8 cellular contexts compared by ENCODE assay signal in the genomic region with DNA sequence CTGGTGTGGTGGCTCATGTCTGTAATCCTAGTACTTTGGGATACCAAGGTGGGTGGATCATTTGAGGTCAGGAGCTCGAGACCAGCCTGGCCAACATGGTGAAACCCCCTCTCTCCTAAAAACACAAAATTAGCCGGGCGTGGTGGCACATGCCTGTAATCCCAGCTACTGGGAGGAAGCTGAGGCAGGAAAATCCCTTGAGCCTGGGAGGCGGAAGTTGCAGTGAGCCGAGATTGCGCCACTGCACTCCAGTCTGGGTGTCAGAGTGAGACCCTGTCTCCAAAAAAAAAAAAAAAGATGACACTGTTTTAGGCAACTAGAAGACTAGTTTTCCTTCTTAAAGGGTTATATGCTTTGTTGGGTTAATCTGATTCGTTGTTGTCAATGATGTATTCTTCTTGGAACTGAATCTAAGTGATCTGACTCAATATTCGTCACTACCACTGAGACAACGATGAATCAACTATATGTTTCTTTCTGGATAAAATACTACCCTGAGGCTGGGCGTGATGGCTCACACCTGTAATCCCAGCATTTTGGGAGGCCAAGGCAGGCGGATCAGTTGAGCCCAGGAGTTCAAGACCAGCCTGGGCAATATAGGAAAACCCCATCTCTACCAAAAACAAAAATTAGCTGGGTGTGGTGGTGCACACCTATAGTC. TPM values are rescaled to one million over a fixed set of nuclear protein-coding genes. Genes with fewer than 3 reads are reported as not detected.
DNase-seq lines count a peak whose midpoint lies in the region; ATAC-seq, FAIRE-seq and TF ChIP-seq lines count a peak whose summit lies in the region.
"Not testable (repeated sequence)": the region's sequence is repeated elsewhere in the genome, so short reads cannot be mapped to it uniquely, and the experiment has no call there.

No MANE protein-coding gene starts in this region.

- TF ChIP-seq CTCF in GM23338 (conservative IDR thresholded peaks at IDR 0.05; ENCODE audit: low read depth in 2 of 2); bronchial epithelial cell (IDR thresholded peaks at IDR 0.05; ENCODE audit: insufficient read depth, low read length, severe bottlenecking); fibroblast of lung (conservative IDR thresholded peaks at IDR 0.05 in 1 of 2, IDR thresholded peaks at IDR 0.05 in 1 of 2; ENCODE audit: low read depth in 1 of 2, low read length in 2 of 2): not testable (repeated sequence)

- H4K12ac ChIP-seq in trophoblast cell (ENCODE audit: low read depth, low read length), result not testable (repeated sequence)

- H3K4ac ChIP-seq in trophoblast cell (ENCODE audit: low read depth, low read length), result peak overlapping the region; percentile 4

- H3K36me3 Mint-ChIP-seq in GM23338 (ENCODE audit: low read depth), result peaks cover 54% of the 10 kb centered on the region
- peaks cover 50% of the 10 kb centered on the region for H3K36me3 Mint-ChIP-seq in activated naive CD4-positive, alpha-beta T cell treated with anti-CD3 and anti-CD28 coated beads for 36 hours (ENCODE audit: low read depth)

- not testable (repeated sequence) for H4K91ac ChIP-seq in trophoblast cell (ENCODE audit: low read depth, low read length)

- H3K27ac ChIP-seq in GM23338 (ENCODE audit: low read depth), result peak overlapping the region; percentile 68; the same call in 1 of the 2 replicates
- H3K27ac ChIP-seq in fibroblast of lung (ENCODE audit: insufficient read depth, low read length); trophoblast cell (ENCODE audit: low read depth, low read length): not testable (repeated sequence)

- H2BK5ac ChIP-seq in trophoblast cell (ENCODE audit: low read depth, low read length, poor library complexity), result not testable (repeated sequence)

- peaks cover 20% of the 10 kb centered on the region for H3K4me1 ChIP-seq in GM23338 (ENCODE audit: insufficient read depth)
- H3K4me1 ChIP-seq in fibroblast of lung (ENCODE audit: control insufficient read depth, extremely low read depth, insufficient read depth, low read length); trophoblast cell (ENCODE audit: control insufficient read depth in 1 of 2, insufficient read depth in 2 of 2, low read length in 2 of 2): not testable (repeated sequence)

- not testable (repeated sequence) for H3K4me3 Mint-ChIP-seq in GM23338
- H3K4me3 Mint-ChIP-seq in activated naive CD4-positive, alpha-beta T cell treated with anti-CD3 and anti-CD28 coated beads for 36 hours, result peak overlapping the region; percentile 46

- H4K20me1 ChIP-seq in GM23338 (replicated peaks; ENCODE audit: insufficient read depth), result peaks cover 93% of the 10 kb centered on the region
- not testable (repeated sequence) for H4K20me1 ChIP-seq in fibroblast of lung (ENCODE audit: control insufficient read depth, extremely low read depth, insufficient read depth, low read length)

- not testable (repeated sequence) for H3K27me3 ChIP-seq in GM23338 (ENCODE audit: insufficient read depth); bronchial epithelial cell (ENCODE audit: control insufficient read depth, insufficient read depth, low read length); fibroblast of lung (ENCODE audit: control insufficient read depth, insufficient read depth, low read length); trophoblast cell (ENCODE audit: insufficient read depth, low read length)

- H3K4me1 Mint-ChIP-seq in GM23338, result not testable (repeated sequence)
- H3K4me1 Mint-ChIP-seq in activated naive CD4-positive, alpha-beta T cell treated with anti-CD3 and anti-CD28 coated beads for 36 hours (ENCODE audit: low read depth), result peaks cover 66% of the 10 kb centered on the region

- not testable (repeated sequence) for H3K23ac ChIP-seq in trophoblast cell (ENCODE audit: low read length)

- H3F3A ChIP-seq in GM23338 (replicated peaks; ENCODE audit: low read depth), result peaks cover 38% of the 10 kb centered on the region

- not testable (repeated sequence) for H3K79me1 ChIP-seq in trophoblast cell (ENCODE audit: low read length)

- H3K4me3 ChIP-seq in GM23338; bronchial epithelial cell (ENCODE audit: low read depth, low read length); fibroblast of lung (replicated peaks in 1 of 4; ENCODE audit: control extremely low read depth in 1 of 4, insufficient read depth in 1 of 4, low read depth in 3 of 4, low read length in 4 of 4); trophoblast cell (ENCODE audit: low read depth, low read length): not testable (repeated sequence)

- FAIRE-seq in RCC 7860 (lab: Jason Lieb, UNC), result peak; percentile 50
- FAIRE-seq in bronchial epithelial cell (lab: Jason Lieb, UNC), result not testable (repeated sequence)

- not testable (repeated sequence) for ATAC-seq in GM23338

- H2AFZ ChIP-seq in GM23338; fibroblast of lung (ENCODE audit: low read length); trophoblast cell (ENCODE audit: insufficient read depth, low read length, poor library complexity): not testable (repeated sequence)

- DNase-seq in A172 (ENCODE audit: low spot score) (peak; percentile 77), RCC 7860 (ENCODE audit: low spot score) (peak; percentile 55), bronchial epithelial cell (ENCODE audit: low read depth) (peak; percentile 99), fibroblast of lung (ENCODE audit: low read depth in 2 of 2) (peak; percentile 69 to 77), trophoblast cell (peak; percentile 38 to 39)
- DNase-seq in GM23338 (ENCODE audit: low spot score), result not testable (repeated sequence)
- peak; percentile 59 for DNase-seq in activated CD4-positive, alpha-beta T cell treated with anti-CD3 and anti-CD28 coated beads for 48 hours
- peak; percentile 60 for DNase-seq in activated naive CD4-positive, alpha-beta T cell treated with anti-CD3 and anti-CD28 coated beads for 36 hours

- WGBS in trophoblast cell (ENCODE audit: extremely low coverage, insufficient coverage, insufficient read length), result no CpG with 5 or more reads among the region's 11 CpGs

- H3K27ac Mint-ChIP-seq in GM23338, result not testable (repeated sequence)
- H3K27ac Mint-ChIP-seq in activated naive CD4-positive, alpha-beta T cell treated with anti-CD3 and anti-CD28 coated beads for 36 hours, result peak overlapping the region; percentile 92

- not testable (repeated sequence) for H3K27me3 Mint-ChIP-seq in GM23338 (ENCODE audit: insufficient read depth, low read depth, poor library complexity); activated naive CD4-positive, alpha-beta T cell treated with anti-CD3 and anti-CD28 coated beads for 36 hours (ENCODE audit: low read depth)

- not testable (repeated sequence) for H3K9ac ChIP-seq in fibroblast of lung (ENCODE audit: insufficient read depth, low read length); trophoblast cell (ENCODE audit: low read length)

- not testable (repeated sequence) for H2AK5ac ChIP-seq in trophoblast cell (ENCODE audit: low read length)

- H2BK12ac ChIP-seq in trophoblast cell (ENCODE audit: low read length), result not testable (repeated sequence)

- not testable (repeated sequence) for H3K18ac ChIP-seq in trophoblast cell (ENCODE audit: low read length)

- H3K14ac ChIP-seq in trophoblast cell (ENCODE audit: low read length), result not testable (repeated sequence)

- not testable (repeated sequence) for H4K8ac ChIP-seq in trophoblast cell (ENCODE audit: low read depth, low read length)

- not testable (repeated sequence) for H3K9me2 ChIP-seq in GM23338 (ENCODE audit: insufficient read depth)

- H3K79me2 ChIP-seq in GM23338 (replicated peaks; ENCODE audit: insufficient read depth), result peaks cover 100% of the 10 kb centered on the region
- peaks cover 87% of the 10 kb centered on the region for H3K79me2 ChIP-seq in fibroblast of lung (ENCODE audit: control insufficient read depth, insufficient read depth, low read length)
- H3K79me2 ChIP-seq in trophoblast cell (ENCODE audit: control insufficient read depth, insufficient read depth, low read length, poor library complexity), result peaks cover 15% of the 10 kb centered on the region

- peaks cover 54% of the 10 kb centered on the region for H3K36me3 ChIP-seq in GM23338 (ENCODE audit: insufficient read depth)
- H3K36me3 ChIP-seq in bronchial epithelial cell (ENCODE audit: control insufficient read depth, insufficient read depth, low read length); fibroblast of lung (ENCODE audit: control insufficient read depth, insufficient read depth, low read length): not testable (repeated sequence)
- H3K36me3 ChIP-seq in trophoblast cell (ENCODE audit: control insufficient read depth in 1 of 2, insufficient read depth in 2 of 2, low read length in 2 of 2), result peaks cover 22 to 29% of the 10 kb centered on the region in 2 experiments

- H3K9me3 Mint-ChIP-seq in GM23338; activated naive CD4-positive, alpha-beta T cell treated with anti-CD3 and anti-CD28 coated beads for 36 hours: not testable (repeated sequence)

- not testable (repeated sequence) for H3K9me3 ChIP-seq in fibroblast of lung (ENCODE audit: control insufficient read depth, insufficient read depth, low read depth, low read length); trophoblast cell (ENCODE audit: insufficient read depth, low read depth, low read length)

- not testable (repeated sequence) for H2BK120ac ChIP-seq in trophoblast cell (ENCODE audit: insufficient read depth, low read length, poor library complexity)

- H3K4me2 ChIP-seq in GM23338; fibroblast of lung (ENCODE audit: extremely low read depth, insufficient read depth, low read length); trophoblast cell (ENCODE audit: low read length): not testable (repeated sequence)

- intact Hi-C loops in activated naive CD4-positive, alpha-beta T cell treated with anti-CD3 and anti-CD28 coated beads for 36 hours (cut with micrococcal nuclease), result loop anchor here (5.0 kb wide), 2 partner anchors 1456 to 1464 kb away; a partner anchor contains a TSS

- CTCF ChIA-PET in activated naive CD4-positive, alpha-beta T cell treated with anti-CD3 and anti-CD28 coated beads for 36 hours (lab: Charles Lee), result interaction anchor here (1.6 kb wide), 1 partner anchor 19 kb away, joined by 4 read pairs; no protein-coding TSS in a partner anchor

RNA-seq across cellular contexts. Expression of a gene that starts 10.6 kb away (rescaled TPM):
- 111 and 186 TPM in 2 replicates for total RNA-seq in A172 (2014; rRNA removed; shearing (Covaris generic))
- total RNA-seq in GM23338 (2014; rRNA removed; shearing (Covaris generic)), result 174 and 216 TPM in 2 replicates
- 178 and 236 TPM in 2 replicates for polyA plus RNA-seq in GM23338 (2016; fragmentation: Nextera tagmentation; extraction: Ambion mirVana)
- total RNA-seq in activated naive CD4-positive, alpha-beta T cell treated with anti-CD3 and anti-CD28 coated beads for 36 hours, result 100 to 1,000 TPM; 118 to 123 TPM
- 59.3 and 79.5 TPM in 2 replicates for total RNA-seq in bronchial epithelial cell
- total RNA-seq in fibroblast of lung, result 38.8 and 41.1 TPM in 2 replicates
- polyA plus RNA-seq in fibroblast of lung, result 47.2 and 54.7 TPM in 2 replicates
- polyA plus RNA-seq in fibroblast of lung (2012), result 47.2 and 61.3 TPM in 2 replicates
- polyA minus RNA-seq in fibroblast of lung (ENCODE audit: low replicate concordance), result 8.6 and 11.1 TPM in 2 replicates
- 92.7 and 97.4 TPM in 2 replicates for polyA plus RNA-seq in trophoblast cell (2013)

RNA-seq across cellular contexts. Expression of a gene that starts 37.8 kb away (rescaled TPM):
- 361 and 387 TPM in 2 replicates for total RNA-seq in A172 (2014; rRNA removed; shearing (Covaris generic))
- 217 and 246 TPM in 2 replicates for total RNA-seq in GM23338 (2014; rRNA removed; shearing (Covaris generic))
- polyA plus RNA-seq in GM23338 (2016; fragmentation: Nextera tagmentation; extraction: Ambion mirVana) (418 and 507 TPM in 2 replicates), fibroblast of lung (151 and 170 TPM in 2 replicates)
- 100 to 1,000 TPM; 131 to 132 TPM for total RNA-seq in activated naive CD4-positive, alpha-beta T cell treated with anti-CD3 and anti-CD28 coated beads for 36 hours
- total RNA-seq in bronchial epithelial cell (97.7 and 108 TPM in 2 replicates), fibroblast of lung (97.3 and 107 TPM in 2 replicates)
- 150 and 164 TPM in 2 replicates for polyA plus RNA-seq in fibroblast of lung (2012)
- polyA minus RNA-seq in fibroblast of lung (ENCODE audit: low replicate concordance), result 4.3 and 5.2 TPM in 2 replicates
- polyA plus RNA-seq in trophoblast cell (2013), result 112 and 118 TPM in 2 replicates
